In genomic region chr17:35566955-35567354, GRCh38 we compare ENCODE assay signal across 8 cellular contexts. TPM values are rescaled to one million over a fixed set of nuclear protein-coding genes. Genes with fewer than 3 reads are reported as not detected.
DNase-seq lines count a peak whose midpoint lies in the region; ATAC-seq and TF ChIP-seq lines count a peak whose summit lies in the region.

No MANE protein-coding gene starts in this region.

- no peaks in the 10 kb centered on the region for H3K9me3 Mint-ChIP-seq in HFFc6
- H3K9me3 Mint-ChIP-seq in brain = peaks cover 0 to 2% (median 0%) of the 10 kb centered on the region in 5 experiments
- H3K9me3 Mint-ChIP-seq in natural killer cell = no peaks in the 10 kb centered on the region

- H3K27ac ChIP-seq in aorta (ENCODE audit: low read depth in 1 of 2, low read length in 2 of 2) = no peak overlapping the region

- ATAC-seq in natural killer cell (no peak), aorta (ENCODE audit: low FRiP score) (no peak)

- peaks cover 16% of the 10 kb centered on the region for H3K27me3 Mint-ChIP-seq in HFFc6 (ENCODE audit: insufficient read depth)
- peaks cover 34% of the 10 kb centered on the region for H3K27me3 Mint-ChIP-seq in brain
- H3K27me3 Mint-ChIP-seq in natural killer cell (ENCODE audit: low read depth in 2 of 2) = peaks cover 0 to 9% of the 10 kb centered on the region in 2 donors

- TF ChIP-seq CTCF in BE2C (IDR thresholded peaks at IDR 0.05; ENCODE audit: low read depth, low read length) = no peak
- TF ChIP-seq CTCF in HFFc6 (IDR thresholded peaks at IDR 0.05) = no peak
- TF ChIP-seq CTCF in brain (conservative IDR thresholded peaks at IDR 0.05) = no peak
- no peak for TF ChIP-seq CTCF in natural killer cell (IDR thresholded peaks at IDR 0.05)

- H3K36me3 Mint-ChIP-seq in HFFc6 (ENCODE audit: low read depth) = peaks cover 5% of the 10 kb centered on the region; the same call in 1 of the 2 replicates
- no peaks in the 10 kb centered on the region for H3K36me3 Mint-ChIP-seq in brain
- no peaks in the 10 kb centered on the region for H3K36me3 Mint-ChIP-seq in natural killer cell

- H3K27me3 ChIP-seq in BE2C (peaks cover 42% of the 10 kb centered on the region), aorta (ENCODE audit: control insufficient read depth in 1 of 2, insufficient read depth in 2 of 2, low read length in 1 of 2) (no peaks in the 10 kb centered on the region)

- H3K9me3 ChIP-seq in BE2C (no peaks in the 10 kb centered on the region), aorta (ENCODE audit: control insufficient read depth, low read length) (no peaks in the 10 kb centered on the region)

- H3K27ac Mint-ChIP-seq in HFFc6 = peak overlapping the region; percentile 8
- H3K27ac Mint-ChIP-seq in brain = peak overlapping the region in 4 of 5 experiments; percentile 23 to 98 (median 68)
- H3K27ac Mint-ChIP-seq in natural killer cell = peak overlapping the region; percentile 92 to 97

- DNase-seq in BE2C = no peak
- no peak for DNase-seq in HFFc6
- no peak for DNase-seq in natural killer cell
- DNase-seq in retina = no peak
- no peak for DNase-seq in aorta
- no peak for DNase-seq in hippocampal formation (lab: John Stamatoyannopoulos, UW)
- no peak for DNase-seq in NCI-H1930 (lab: John Stamatoyannopoulos, UW)

- intact Hi-C loops in natural killer cell (cut with micrococcal nuclease) (no loop called here), aorta (cut with DNase I) (loop anchor here in 1 of 2 donors (1.0 kb wide), 1 partner anchor 20 kb away; the partner anchor contains the start of gene AP2B1)

- H3K36me3 ChIP-seq in BE2C = no peaks in the 10 kb centered on the region
- H3K36me3 ChIP-seq in aorta (ENCODE audit: control insufficient read depth in 1 of 2, insufficient read depth in 2 of 2, low read length in 1 of 2) = no peaks in the 10 kb centered on the region

- WGBS in aorta, 2 donors = 71 to 74% methylated on average over 12 of the region's 12 CpGs

- H3K4me3 Mint-ChIP-seq in HFFc6 (peak overlapping the region; percentile 90), brain (peak overlapping the region; percentile 88 to 93 (median 90)), natural killer cell (peak overlapping the region; percentile 97)

- H3K4me3 ChIP-seq in BE2C (ENCODE audit: low read depth, low read length) (peak overlapping the region; percentile 67), aorta (ENCODE audit: low read length in 2 of 2) (no peak overlapping the region)

- H3K4me1 ChIP-seq in BE2C = no peaks in the 10 kb centered on the region; the same call in 1 of the 2 replicates
- H3K4me1 ChIP-seq in aorta (ENCODE audit: control insufficient read depth in 1 of 2, insufficient read depth in 2 of 2, low read length in 2 of 2) = peaks cover 2 to 5% of the 10 kb centered on the region in 2 donors

- peaks cover 30% of the 10 kb centered on the region for H3K4me1 Mint-ChIP-seq in HFFc6 (ENCODE audit: low read depth)
- H3K4me1 Mint-ChIP-seq in brain = peaks cover 44% of the 10 kb centered on the region
- peaks cover 26 to 27% of the 10 kb centered on the region in 2 donors for H3K4me1 Mint-ChIP-seq in natural killer cell

RNA-seq across cellular contexts. Expression of gene SLFN14, which starts 6.3 kb away (rescaled TPM):
- polyA plus RNA-seq in BE2C (2012; ENCODE audit: insufficient read depth, insufficient read length, low read depth) = not detected
- total RNA-seq in HFFc6 (2021; fragmentation: NEBNext Ultra II Directional; extraction: Animal tissue kit (Norgen Biotek cat#: 25700)) = not detected
- not detected for polyA plus RNA-seq in brain (ENCODE audit: insufficient read depth, low read depth, low replicate concordance)
- total RNA-seq in natural killer cell = under 1 TPM in 2 of 3 donors, not detected in 1; 0.35 to 0.47 TPM
- total RNA-seq in aorta = under 1 TPM in 1 of 2 donors, not detected in 1; 0.30 TPM
- not detected for polyA plus RNA-seq in aorta

RNA-seq across cellular contexts. Expression of gene PEX12, which starts 11.4 kb away (rescaled TPM):
- 15.8 TPM for polyA plus RNA-seq in BE2C (2012; ENCODE audit: insufficient read depth, insufficient read length, low read depth)
- 1 to 10 TPM; 6.2 to 9.0 (median 7.2) TPM for total RNA-seq in HFFc6 (2021; fragmentation: NEBNext Ultra II Directional; extraction: Animal tissue kit (Norgen Biotek cat#: 25700))
- polyA plus RNA-seq in brain (ENCODE audit: insufficient read depth, low read depth, low replicate concordance) (6.3 TPM), aorta (1 to 10 TPM; 1.6 to 2.5 TPM)
- total RNA-seq in natural killer cell (1 to 10 TPM; 2.5 to 3.0 (median 2.9) TPM), aorta (1 to 10 TPM; 3.5 to 5.6 TPM)

RNA-seq across cellular contexts. Expression of gene AP2B1, which starts 20.2 kb away (rescaled TPM):
- polyA plus RNA-seq in BE2C (2012; ENCODE audit: insufficient read depth, insufficient read length, low read depth) = 121 TPM
- total RNA-seq in HFFc6 (2021; fragmentation: NEBNext Ultra II Directional; extraction: Animal tissue kit (Norgen Biotek cat#: 25700)) = 100 to 1,000 TPM; 168 to 196 (median 182) TPM
- polyA plus RNA-seq in brain (ENCODE audit: insufficient read depth, low read depth, low replicate concordance) (261 TPM), aorta (10 to 100 TPM; 17.9 to 26.5 TPM)
- total RNA-seq in natural killer cell (100 to 1,000 TPM; 111 to 148 (median 139) TPM), aorta (100 to 1,000 TPM; 107 to 120 TPM)

RNA-seq across cellular contexts. Expression of gene SLFN12L, which starts 29.5 kb away (rescaled TPM):
- polyA plus RNA-seq in BE2C (2012; ENCODE audit: insufficient read depth, insufficient read length, low read depth) = not detected
- under 1 TPM in 4 of 6 experiments, not detected in 2; 0.13 to 0.34 (median 0.25) TPM for total RNA-seq in HFFc6 (2021; fragmentation: NEBNext Ultra II Directional; extraction: Animal tissue kit (Norgen Biotek cat#: 25700))
- polyA plus RNA-seq in brain (ENCODE audit: insufficient read depth, low read depth, low replicate concordance) (not detected), aorta (under 1 TPM in 1 of 2 donors, not detected in 1; 0.75 TPM)
- total RNA-seq in natural killer cell (100 to 1,000 TPM; 126 to 174 (median 130) TPM), aorta (1 to 10 TPM; 3.1 to 6.3 TPM)

Comparison
In these comparisons a context has a peak if more than half of its experiments do, and no peak if none do; other contexts are left out.
1. H3K27ac Mint-ChIP-seq: peak in every context shown above with its lines; median percentile 94 in natural killer cell; 68 in brain; 8 in HFFc6.